22 cellular contexts compared by ENCODE assay signal in the genomic region with DNA sequence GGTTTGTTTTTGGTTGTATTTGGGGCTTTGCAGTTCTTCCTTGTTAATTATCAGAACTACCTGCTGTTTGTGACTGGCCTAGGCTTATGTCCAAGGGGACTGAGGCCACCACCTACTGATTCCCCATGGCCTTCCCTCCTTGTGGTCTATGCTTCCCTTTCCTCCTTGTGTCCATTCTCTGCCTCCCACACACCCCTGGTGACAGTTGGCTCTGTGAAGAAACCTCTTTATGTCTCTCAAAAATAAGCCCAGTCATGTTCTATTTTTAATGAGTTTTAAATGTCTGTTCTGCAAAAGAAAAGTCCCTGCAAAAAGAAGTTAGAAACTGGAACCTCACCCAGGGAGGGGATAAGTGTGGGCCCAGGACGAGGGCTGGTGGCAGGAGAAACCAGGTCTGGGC.
"Had no signal": no experiment of that assay in that cellular context is flagged by ENCODE, and none has a peak within 500 bp of the region (broad histone marks: within the 10 kb centered on the region; RNA-seq: fewer than 3 reads in every experiment).

No MANE protein-coding gene starts in this region.

- H3K36me3 Mint-ChIP-seq: activated naive CD8-positive, alpha-beta T cell had no signal

- DNase-seq: activated CD4-positive, alpha-beta T cell treated with anti-CD3 and anti-CD28 coated beads for 4 hours; activated CD8-positive, alpha-beta memory T cell treated with anti-CD3 and anti-CD28 coated beads, Interleukin-2, amount 50 U/mL, for 4 hours; activated CD8-positive, alpha-beta T cell treated with anti-CD3 and anti-CD28 coated beads, Interleukin-2, amount 10 ng/mL, durations not matched to agents 7 days and 5 days; activated gamma-delta T cell treated with Interleukin-2 at 50 U/mL for 16 hours; activated T-cell treated with anti-CD3 and anti-CD28 coated beads, Interleukin-2, amount 50 U/mL, for 72 hours; amniotic stem cell; body of pancreas; central memory CD4-positive, alpha-beta T cell; cortex of kidney; effector CD8-positive, alpha-beta T cell; foreskin keratinocyte; glutamatergic neuron; hypothalamus; left ventricle myocardium superior; mesendoderm; nephron progenitor cell; occipital lobe; stimulated activated CD4-positive, alpha-beta T cell treated with anti-CD3 and anti-CD28 coated beads, Interleukin-15, amount 100 ng/mL, for 24 hours; stimulated activated CD4-positive, alpha-beta T cell treated with anti-CD3 and anti-CD28 coated beads, Interleukin-4, amount 100 ng/mL, for 1 hour; stimulated activated naive CD4-positive, alpha-beta T cell had no signal

- H3K9me3 Mint-ChIP-seq: activated T-cell treated with anti-CD3 and anti-CD28 coated beads, Interleukin-2, amount 50 U/mL, for 72 hours; nephron progenitor cell had no signal

- ATAC-seq: activated CD8-positive, alpha-beta T cell treated with anti-CD3 and anti-CD28 coated beads, Interleukin-2, amount 10 ng/mL, durations not matched to agents 7 days and 5 days; activated T-cell treated with anti-CD3 and anti-CD28 coated beads, Interleukin-2, amount 50 U/mL, for 72 hours; body of pancreas; foreskin keratinocyte; left ventricle myocardium superior had no signal

- H3K4me3 Mint-ChIP-seq: activated CD8-positive, alpha-beta T cell treated with anti-CD3 and anti-CD28 coated beads, Interleukin-2, amount 10 ng/mL, durations not matched to agents 7 days and 5 days; activated naive CD8-positive, alpha-beta T cell; activated T-cell treated with anti-CD3 and anti-CD28 coated beads, Interleukin-2, amount 50 U/mL, for 72 hours; nephron progenitor cell had no signal

- FAIRE-seq: endothelial cell of umbilical vein had no signal

- H3K27ac Mint-ChIP-seq: activated CD8-positive, alpha-beta T cell treated with anti-CD3 and anti-CD28 coated beads, Interleukin-2, amount 10 ng/mL, durations not matched to agents 7 days and 5 days; activated naive CD8-positive, alpha-beta T cell; activated T-cell treated with anti-CD3 and anti-CD28 coated beads, Interleukin-2, amount 50 U/mL, for 72 hours; nephron progenitor cell had no signal

- H3K27me3 Mint-ChIP-seq: activated naive CD8-positive, alpha-beta T cell had no signal
